ENCODE assay signal across 7 cellular contexts in genomic region chr6:30678964-30679726, GRCh38. TPM values are rescaled to one million over a fixed set of nuclear protein-coding genes. Genes with fewer than 3 reads are reported as not detected.
DNase-seq lines count a peak whose midpoint lies in the region; FAIRE-seq and TF ChIP-seq lines count a peak whose summit lies in the region.

No MANE protein-coding gene starts in this region.

- WGBS in neuronal stem cell (ENCODE audit: extremely low coverage in 2 of 2, insufficient read length in 2 of 2, insufficient replicate concordance in 1 of 2), 2 donors: no CpG with 5 or more reads among the region's 31 CpGs

- H3K9ac ChIP-seq in neuronal stem cell (ENCODE audit: low read depth, low read length, poor library complexity): no peak overlapping the region
- H3K9ac ChIP-seq in stomach smooth muscle (ENCODE audit: low read length in 2 of 2): peak overlapping the region in 1 of 2 donors; percentile 64

- H3K36me3 ChIP-seq in neuronal stem cell (replicated peaks in 1 of 2; ENCODE audit: control insufficient read depth in 2 of 2, insufficient read depth in 2 of 2, low read length in 2 of 2) (peaks cover 23 to 66% of the 10 kb centered on the region in 2 donors), stomach smooth muscle (ENCODE audit: control insufficient read depth in 2 of 2, insufficient read depth in 2 of 2, low read length in 2 of 2) (peaks cover 24 to 34% of the 10 kb centered on the region in 2 donors)

- H3K4me1 ChIP-seq in neuronal stem cell (ENCODE audit: control insufficient read depth in 2 of 2, insufficient read depth in 1 of 2, low read depth in 1 of 2, low read length in 2 of 2) (peaks cover 24 to 30% of the 10 kb centered on the region in 2 donors), stomach smooth muscle (ENCODE audit: control insufficient read depth, insufficient read depth, low read length) (peaks cover 50% of the 10 kb centered on the region)

- H3K9me3 ChIP-seq in neuronal stem cell (replicated peaks in 1 of 2; ENCODE audit: control insufficient read depth in 2 of 2, insufficient read depth in 1 of 2, low read depth in 1 of 2, low read length in 2 of 2): no peaks in the 10 kb centered on the region
- H3K9me3 ChIP-seq in stomach smooth muscle (ENCODE audit: control insufficient read depth in 2 of 2, low read length in 2 of 2): no peaks in the 10 kb centered on the region

- peak overlapping the region; percentile 62 for H2BK120ac ChIP-seq in neuronal stem cell (ENCODE audit: low read depth, low read length)

- in situ Hi-C loops in KBM-7 (cut with MboI; ENCODE audit: low pct_unique_long_range_greater_than_20kb, low sequenced_read_pairs): loop anchor here (10.0 kb wide), 1 partner anchor 46 kb away; the partner anchor contains the start of gene TUBB

- no peak overlapping the region for H3K4ac ChIP-seq in neuronal stem cell (ENCODE audit: low read length)

- H3K27ac ChIP-seq in neuronal stem cell (replicated peaks; ENCODE audit: low read length) (no peak overlapping the region), stomach smooth muscle (ENCODE audit: low read length) (peak overlapping the region; percentile 98)

- H4K8ac ChIP-seq in neuronal stem cell (ENCODE audit: low read depth, low read length): no peak overlapping the region

- peak; percentile 76 for FAIRE-seq in GM12891 (lab: Jason Lieb, UNC)

- H2BK12ac ChIP-seq in neuronal stem cell (ENCODE audit: low read length): no peak overlapping the region

- H3K79me1 ChIP-seq in neuronal stem cell (ENCODE audit: low read depth, low read length): no peaks in the 10 kb centered on the region

- H3K14ac ChIP-seq in neuronal stem cell (ENCODE audit: low read length): no peak overlapping the region

- no peak overlapping the region for H3K23ac ChIP-seq in neuronal stem cell (ENCODE audit: low read depth, low read length, poor library complexity)

- H3K27me3 ChIP-seq in neuronal stem cell (ENCODE audit: control insufficient read depth in 3 of 3, insufficient read depth in 3 of 3, low read depth in 1 of 3, low read length in 3 of 3) (no peaks in the 10 kb centered on the region), stomach smooth muscle (ENCODE audit: control insufficient read depth in 1 of 2, insufficient read depth in 2 of 2, low read length in 2 of 2) (no peaks in the 10 kb centered on the region)

- DNase-seq in GM12891 (ENCODE audit: insufficient read length, low spot score) (peak; percentile 77), KBM-7 (peak; percentile 94), activated gamma-delta T cell (lab: John Stamatoyannopoulos, UW) (peak; percentile 85), foreskin fibroblast (peak; percentile 67 to 91), neuronal stem cell (ENCODE audit: low spot score) (peak; percentile 71)

- H4K91ac ChIP-seq in neuronal stem cell (ENCODE audit: low read depth, low read length, poor library complexity): no peak overlapping the region

- peak overlapping the region; percentile 19 for H2BK5ac ChIP-seq in neuronal stem cell (ENCODE audit: low read length)

- no peak overlapping the region for H2AFZ ChIP-seq in neuronal stem cell (ENCODE audit: low read length)

- peak overlapping the region; percentile 84 for H3K18ac ChIP-seq in neuronal stem cell (ENCODE audit: low read length)

- H3K4me3 ChIP-seq in foreskin fibroblast (ENCODE audit: low read depth in 1 of 2, low read length in 2 of 2): peak overlapping the region in 1 of 2 donors; percentile 24
- H3K4me3 ChIP-seq in neuronal stem cell (ENCODE audit: low read length in 2 of 2): no peak overlapping the region
- peak overlapping the region in 1 of 2 donors; percentile 96 for H3K4me3 ChIP-seq in stomach smooth muscle (ENCODE audit: low read length in 2 of 2)

- no peak for TF ChIP-seq POLR2A in GM12891 (IDR thresholded peaks at IDR 0.05; ENCODE audit: low read depth, low read length)
- TF ChIP-seq POLR2A in Raji (IDR thresholded peaks at IDR 0.05; ENCODE audit: insufficient read depth, low read depth, low read length): peak; percentile 33; the same call in 1 of the 2 replicates

- H2BK15ac ChIP-seq in neuronal stem cell (ENCODE audit: low read length): no peak overlapping the region

- peak overlapping the region; percentile 65 for H2AK5ac ChIP-seq in neuronal stem cell (ENCODE audit: low read depth, low read length)

- TF ChIP-seq CTCF in foreskin fibroblast (IDR thresholded peaks at IDR 0.05; ENCODE audit: low read depth, low read length): peak; percentile 96

- H3K4me2 ChIP-seq in neuronal stem cell (ENCODE audit: insufficient read depth, low read length, poor library complexity, severe bottlenecking): peak overlapping the region; percentile 14

TF ChIP-seq in GM12891, 5 proteins besides CTCF, POLR2A, EP300 and RAD21:
- TF ChIP-seq PAX5 (IDR thresholded peaks at IDR 0.05; ENCODE audit: insufficient read depth, low read length, severe bottlenecking): no peak
- no peak for TF ChIP-seq TAF1 (IDR thresholded peaks at IDR 0.05; ENCODE audit: low read depth, low read length)
- TF ChIP-seq SPI1 (IDR thresholded peaks at IDR 0.05; ENCODE audit: low read depth, low read length): no peak
- no peak for TF ChIP-seq POLR2AphosphoS5 (IDR thresholded peaks at IDR 0.05; ENCODE audit: low read depth, low read length)
- no peak for TF ChIP-seq POU2F2 (IDR thresholded peaks at IDR 0.05; ENCODE audit: low read depth, low read length)

RNA-seq across cellular contexts. Expression of gene DHX16, which starts 6.3 kb away (rescaled TPM):
- 25.6 TPM for polyA plus RNA-seq in GM12891 (2012; ENCODE audit: low read depth, missing spikeins)
- 16.0 TPM for polyA plus RNA-seq in neuronal stem cell (2013, experiment 1 of 2)
- polyA plus RNA-seq in neuronal stem cell (2013, experiment 2 of 2): 14.8 TPM

RNA-seq across cellular contexts. Expression of gene PPP1R18, which starts 7.3 kb away (rescaled TPM):
- polyA plus RNA-seq in GM12891 (2012; ENCODE audit: low read depth, missing spikeins): 58.9 TPM
- 54.3 TPM for polyA plus RNA-seq in neuronal stem cell (2013, experiment 1 of 2)
- 55.0 TPM for polyA plus RNA-seq in neuronal stem cell (2013, experiment 2 of 2)

RNA-seq across cellular contexts. Expression of gene NRM, which starts 11.6 kb away (rescaled TPM):
- polyA plus RNA-seq in GM12891 (2012; ENCODE audit: low read depth, missing spikeins): 27.2 TPM
- 98.1 TPM for polyA plus RNA-seq in neuronal stem cell (2013, experiment 1 of 2)
- 96.2 TPM for polyA plus RNA-seq in neuronal stem cell (2013, experiment 2 of 2)

RNA-seq across cellular contexts. Expression of gene C6orf136, which starts 32.2 kb away (rescaled TPM):
- 13.7 TPM for polyA plus RNA-seq in GM12891 (2012; ENCODE audit: low read depth, missing spikeins)
- 17.2 TPM for polyA plus RNA-seq in neuronal stem cell (2013, experiment 1 of 2)
- polyA plus RNA-seq in neuronal stem cell (2013, experiment 2 of 2): 16.5 TPM

RNA-seq across cellular contexts. Expression of gene MDC1, which starts 37.9 kb away (rescaled TPM):
- polyA plus RNA-seq in GM12891 (2012; ENCODE audit: low read depth, missing spikeins): 31.0 TPM
- polyA plus RNA-seq in neuronal stem cell (2013, experiment 1 of 2): 50.3 TPM
- polyA plus RNA-seq in neuronal stem cell (2013, experiment 2 of 2): 51.5 TPM
